ENCODE assay signal across 27 cellular contexts in genomic region chr6:129472239-129472638, GRCh38.
"Had no signal": no experiment of that assay in that cellular context is flagged by ENCODE, and none has a peak within 500 bp of the region (broad histone marks: within the 10 kb centered on the region; RNA-seq: fewer than 3 reads in every experiment).

No MANE protein-coding gene starts in this region.

- H3K4me1 ChIP-seq: ascending aorta, SJCRH30 had no signal

- H3K4me3 Mint-ChIP-seq: activated CD8-positive, alpha-beta memory T cell treated with anti-CD3 and anti-CD28 coated beads, Interleukin-2, amount 10 ng/mL, durations not matched to agents 7 days and 5 days; activated naive CD8-positive, alpha-beta T cell treated with anti-CD3 and anti-CD28 coated beads, Interleukin-2, amount 50 U/mL, for 24 hours; activated T-cell treated with anti-CD3 and anti-CD28 coated beads, Interleukin-2, amount 50 U/mL, for 4 hours; IgD-negative memory B cell had no signal

- H3K36me3 ChIP-seq: ascending aorta, MG63, SJCRH30 had no signal

- H3K27ac ChIP-seq: ascending aorta, body of pancreas, KMS-11, SJCRH30, VCaP had no signal

- H3K9me3 Mint-ChIP-seq: activated naive CD4-positive, alpha-beta T cell treated with anti-CD3 and anti-CD28 coated beads, Interleukin-2, amount 50 U/mL, for 72 hours; activated naive CD8-positive, alpha-beta T cell treated with anti-CD3 and anti-CD28 coated beads, Interleukin-2, amount 50 U/mL, for 24 hours; activated T-cell treated with anti-CD3 and anti-CD28 coated beads, Interleukin-2, amount 50 U/mL, for 4 hours; IgD-negative memory B cell had no signal

- H3K36me3 Mint-ChIP-seq: activated CD8-positive, alpha-beta memory T cell treated with anti-CD3 and anti-CD28 coated beads, Interleukin-2, amount 10 ng/mL, durations not matched to agents 7 days and 5 days; activated naive CD4-positive, alpha-beta T cell treated with anti-CD3 and anti-CD28 coated beads, Interleukin-2, amount 50 U/mL, for 72 hours; IgD-negative memory B cell had no signal

- ATAC-seq: activated CD8-positive, alpha-beta memory T cell treated with anti-CD3 and anti-CD28 coated beads, Interleukin-2, amount 10 ng/mL, durations not matched to agents 7 days and 5 days; activated naive CD4-positive, alpha-beta T cell treated with anti-CD3 and anti-CD28 coated beads, Interleukin-2, amount 50 U/mL, for 72 hours; activated naive CD8-positive, alpha-beta T cell treated with anti-CD3 and anti-CD28 coated beads, Interleukin-2, amount 50 U/mL, for 24 hours; activated T-cell treated with anti-CD3 and anti-CD28 coated beads, Interleukin-2, amount 50 U/mL, for 4 hours; body of pancreas; Panc1 had no signal

- H3K27me3 ChIP-seq: ascending aorta, body of pancreas, MG63, SJCRH30 had no signal

- H3K9me3 ChIP-seq: ascending aorta, body of pancreas, MG63, SJCRH30, SK-N-SH had no signal

- H3K4me1 Mint-ChIP-seq: activated CD8-positive, alpha-beta memory T cell treated with anti-CD3 and anti-CD28 coated beads, Interleukin-2, amount 10 ng/mL, durations not matched to agents 7 days and 5 days; IgD-negative memory B cell had no signal

- H3K27me3 Mint-ChIP-seq: IgD-negative memory B cell had no signal

- H3K9me2 ChIP-seq: SK-N-SH had no signal

- H3K9ac ChIP-seq: KMS-11, SK-N-SH had no signal

- H3K27ac Mint-ChIP-seq: activated CD8-positive, alpha-beta memory T cell treated with anti-CD3 and anti-CD28 coated beads, Interleukin-2, amount 10 ng/mL, durations not matched to agents 7 days and 5 days; activated naive CD4-positive, alpha-beta T cell treated with anti-CD3 and anti-CD28 coated beads, Interleukin-2, amount 50 U/mL, for 72 hours; activated naive CD8-positive, alpha-beta T cell treated with anti-CD3 and anti-CD28 coated beads, Interleukin-2, amount 50 U/mL, for 24 hours; IgD-negative memory B cell had no signal

- H3K4me2 ChIP-seq: KMS-11, SK-N-SH had no signal

- DNase-seq: activated CD4-positive, alpha-beta T cell treated with anti-CD3 and anti-CD28 coated beads for 4 hours; activated CD8-positive, alpha-beta memory T cell treated with anti-CD3 and anti-CD28 coated beads, Interleukin-2, amount 10 ng/mL, durations not matched to agents 7 days and 5 days; activated effector memory CD4-positive, alpha-beta T cell treated with anti-CD3 and anti-CD28 coated beads, Interleukin-2, amount 50 U/mL, for 16 hours; activated naive CD4-positive, alpha-beta T cell treated with Interleukin-2 at 50 U/mL for 16 hours; activated naive CD8-positive, alpha-beta T cell treated with anti-CD3 and anti-CD28 coated beads, Interleukin-2, amount 50 U/mL, for 24 hours; activated T-cell treated with anti-CD3 and anti-CD28 coated beads, Interleukin-2, amount 50 U/mL, for 4 hours; amniotic stem cell; body of pancreas; central memory CD4-positive, alpha-beta T cell; MG63; MV-4-11; NCI-H1105; NCI-H1436; NCI-H1694 treated with DMSO at 0.1 percent for 48 hours; NCI-H2029 treated with DMSO at 0.1 percent for 48 hours; NCI-H524; Right ventricle myocardium superior; RPMI8226; SJCRH30; SK-N-SH; T-helper 1 cell had no signal

- H3K4me3 ChIP-seq: ascending aorta, body of pancreas, MG63, SJCRH30 had no signal
